ENCODE assay signal across 8 cellular contexts in the genomic region with DNA sequence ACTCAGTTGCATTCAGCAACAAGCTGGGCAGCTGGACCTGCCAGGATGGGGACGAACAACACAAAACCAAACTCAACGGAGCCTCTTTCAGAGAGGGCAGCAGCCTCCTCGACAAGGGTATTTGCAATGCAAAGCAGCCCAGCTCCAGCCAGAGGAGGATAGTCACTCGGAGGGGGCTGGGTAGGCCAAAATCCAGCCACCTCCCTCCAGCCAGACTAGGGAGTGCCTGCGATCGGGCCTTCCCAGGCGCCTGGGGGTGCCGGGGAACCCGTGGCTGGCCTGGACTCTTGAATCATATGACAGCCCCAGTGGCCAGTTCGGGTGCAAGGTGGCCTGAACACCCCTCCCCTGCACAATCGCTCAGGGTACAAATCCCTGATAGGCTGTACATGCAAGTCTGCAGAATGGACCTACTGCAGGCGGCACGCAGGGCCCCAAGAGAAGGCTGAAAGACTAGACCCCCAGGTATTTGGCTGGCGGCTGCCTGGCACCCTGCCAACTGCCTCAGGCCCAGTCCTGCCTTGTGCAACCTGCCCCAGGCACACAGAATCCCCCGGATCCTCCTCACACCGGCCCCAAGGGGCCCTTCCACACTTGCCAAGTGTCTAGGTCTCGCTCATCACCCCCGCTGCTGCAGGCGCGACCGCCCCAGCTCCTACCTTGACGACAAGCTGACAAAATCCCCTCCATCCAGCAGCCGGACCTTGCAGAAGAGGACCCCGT. TPM values are rescaled to one million over a fixed set of nuclear protein-coding genes. Genes with fewer than 3 reads are reported as not detected.
A peak's percentile ranks its signal among the peaks of the same experiment; 100 is the strongest.
DNase-seq lines count a peak whose midpoint lies in the region; ATAC-seq and TF ChIP-seq lines count a peak whose summit lies in the region.

No MANE protein-coding gene starts in this region.

- H3K36me3 ChIP-seq in Peyer's patch: no peaks in the 10 kb centered on the region

- peak overlapping the region; percentile 85 to 92 for H3K4me3 Mint-ChIP-seq in stimulated activated naive CD8-positive, alpha-beta T cell treated with anti-CD3 and anti-CD28 coated beads, Interleukin-15, amount 100 ng/mL, for 72 hours

- DNase-seq in COR-L47 (lab: John Stamatoyannopoulos, UW): peak; percentile 38
- DNase-seq in GM20000 (ENCODE audit: low spot score): peak; percentile 76
- peak; percentile 79 to 87 (median 81) for DNase-seq in Peyer's patch
- DNase-seq in choroid plexus epithelial cell (ENCODE audit: low read depth): peak; percentile 33
- peak; percentile 79 for DNase-seq in left lobe of liver (ENCODE audit: low spot score)
- peak; percentile 56 to 57 for DNase-seq in stimulated activated naive CD8-positive, alpha-beta T cell treated with anti-CD3 and anti-CD28 coated beads, Interleukin-15, amount 100 ng/mL, for 72 hours
- no peak for DNase-seq in COLO829 (ENCODE audit: low spot score)

- H3K27me3 Mint-ChIP-seq in stimulated activated naive CD8-positive, alpha-beta T cell treated with anti-CD3 and anti-CD28 coated beads, Interleukin-15, amount 100 ng/mL, for 72 hours: no peaks in the 10 kb centered on the region

- peaks cover 61% of the 10 kb centered on the region for H3K4me1 Mint-ChIP-seq in stimulated activated naive CD8-positive, alpha-beta T cell treated with anti-CD3 and anti-CD28 coated beads, Interleukin-15, amount 100 ng/mL, for 72 hours

- no peaks in the 10 kb centered on the region for H3K9me3 Mint-ChIP-seq in stimulated activated naive CD8-positive, alpha-beta T cell treated with anti-CD3 and anti-CD28 coated beads, Interleukin-15, amount 100 ng/mL, for 72 hours

- H3K9me3 ChIP-seq in Peyer's patch: no peaks in the 10 kb centered on the region

- H3K27me3 ChIP-seq in Peyer's patch: no peaks in the 10 kb centered on the region

- H3K27ac Mint-ChIP-seq in stimulated activated naive CD8-positive, alpha-beta T cell treated with anti-CD3 and anti-CD28 coated beads, Interleukin-15, amount 100 ng/mL, for 72 hours: peak overlapping the region; percentile 92 to 98

- peak; percentile 23 to 24 for TF ChIP-seq POLR2A in Peyer's patch (IDR thresholded peaks at IDR 0.05)

- H3K4me3 ChIP-seq in Peyer's patch (peak overlapping the region; percentile 91 to 97 (median 97)), choroid plexus epithelial cell (ENCODE audit: low read depth, low read length) (peak overlapping the region; percentile 69)

- TF ChIP-seq CTCF in GM20000 (IDR thresholded peaks at IDR 0.05; ENCODE audit: extremely low read depth, missing control alignments) (no peak), Peyer's patch (IDR thresholded peaks at IDR 0.05) (peak in 1 of 6 experiments; percentile 15), choroid plexus epithelial cell (conservative IDR thresholded peaks at IDR 0.05; ENCODE audit: low read depth, low read length) (no peak)

- H3K4me1 ChIP-seq in Peyer's patch: peaks cover 0 to 47% (median 32%) of the 10 kb centered on the region in 4 donors

- H3K27ac ChIP-seq in Peyer's patch: peak overlapping the region; percentile 95 to 99 (median 96)

- peak; percentile 39 for ATAC-seq in left lobe of liver
- ATAC-seq in stimulated activated naive CD8-positive, alpha-beta T cell treated with anti-CD3 and anti-CD28 coated beads, Interleukin-15, amount 100 ng/mL, for 72 hours: no peak
- ATAC-seq in GM21423 (IDR thresholded peaks at IDR 0.05; ENCODE audit: unreplicated experiment): no peak

RNA-seq across cellular contexts. Expression of gene EEIG1, which starts 1.3 kb away (rescaled TPM):
- total RNA-seq in Peyer's patch (100 to 1,000 TPM in 3 of 4 donors, 10 to 100 TPM in 1; 71.8 to 219 (median 122) TPM), left lobe of liver (42.5 TPM)

RNA-seq across cellular contexts. Expression of gene DPM2, which starts 41.8 kb away (rescaled TPM):
- total RNA-seq in Peyer's patch (10 to 100 TPM; 20.6 to 27.3 (median 22.1) TPM), left lobe of liver (12.4 TPM)

RNA-seq across cellular contexts. Expression of gene PIP5KL1, which starts 48.9 kb away (rescaled TPM):
- total RNA-seq in Peyer's patch: 1 to 10 TPM in 1 of 4 donors, not detected in 3; 2.5 TPM
- total RNA-seq in left lobe of liver: 0.40 TPM
